2 cellular contexts compared by ENCODE assay signal in genomic region chr15:58015565-58015964, GRCh38.
TF ChIP-seq lines count a peak whose summit lies in the region.

No MANE protein-coding gene starts in this region.

TF ChIP-seq in endothelial cell of umbilical vein, 7 proteins besides CTCF, POLR2A, EP300 and RAD21:
- TF ChIP-seq FOS (IDR thresholded peaks at IDR 0.05; ENCODE audit: borderline replicate concordance, insufficient read depth, low read length) = no peak
- no peak for TF ChIP-seq MYC (IDR thresholded peaks at IDR 0.05; ENCODE audit: low read depth, low read length)
- TF ChIP-seq MAX (IDR thresholded peaks at IDR 0.05; ENCODE audit: insufficient read depth, insufficient read length) = no peak

TF ChIP-seq in WTC11, 78 proteins besides CTCF, POLR2A, EP300 and RAD21:
- TF ChIP-seq AR (CRISPR knock-in tag; IDR thresholded peaks at IDR 0.05) (no peak), ZNF671 (CRISPR knock-in tag; IDR thresholded peaks at IDR 0.05) (no peak), CBFB (CRISPR knock-in tag; IDR thresholded peaks at IDR 0.05; ENCODE audit: low read depth) (no peak), KAT7 (CRISPR knock-in tag; IDR thresholded peaks at IDR 0.05; ENCODE audit: borderline replicate concordance) (no peak), NR3C1 (CRISPR knock-in tag; conservative IDR thresholded peaks at IDR 0.05; ENCODE audit: low read depth) (no peak), RELA (CRISPR knock-in tag; IDR thresholded peaks at IDR 0.05; ENCODE audit: borderline replicate concordance) (no peak), NR2C2 (CRISPR knock-in tag; IDR thresholded peaks at IDR 0.05) (no peak), STAT6 (CRISPR knock-in tag; conservative IDR thresholded peaks at IDR 0.05; ENCODE audit: low read depth) (no peak), ZSCAN18 (CRISPR knock-in tag; IDR thresholded peaks at IDR 0.05) (no peak), SMAD3 (CRISPR knock-in tag; IDR thresholded peaks at IDR 0.05; ENCODE audit: borderline replicate concordance) (no peak)
